In genomic region chr1:207102146-207102545, GRCh38 we compare ENCODE assay signal across 24 cellular contexts. TPM values are rescaled to one million over a fixed set of nuclear protein-coding genes. Genes with fewer than 3 reads are reported as not detected.
DNase-seq lines count a peak whose midpoint lies in the region; ATAC-seq, FAIRE-seq and TF ChIP-seq lines count a peak whose summit lies in the region.
"Had no signal": no experiment of that assay in that cellular context is flagged by ENCODE, and none has a peak within 500 bp of the region (broad histone marks: within the 10 kb centered on the region; RNA-seq: fewer than 3 reads in every experiment).

No MANE protein-coding gene starts in this region.

- H4K20me1 ChIP-seq in K562 (replicated peaks; ENCODE audit: control insufficient read depth, insufficient read depth, low read length): no peaks in the 10 kb centered on the region

- no peak for ATAC-seq in K562
- ATAC-seq in left lobe of liver: peak; percentile 14
- ATAC-seq in left lung: no peak
- ATAC-seq: A549; CD8-positive, alpha-beta T cell; GM12878; HCT116 had no signal

- H3K9ac ChIP-seq in K562 (ENCODE audit: insufficient read depth in 1 of 2, low read depth in 2 of 2, low read length in 2 of 2): no peak overlapping the region
- H3K9ac ChIP-seq: GM23248 had no signal

- peak overlapping the region; percentile 34 for H3K27ac Mint-ChIP-seq in Caco-2 (ENCODE audit: unreplicated experiment)
- H3K27ac Mint-ChIP-seq: CD8-positive, alpha-beta T cell; H9 had no signal

- peaks cover 34% of the 10 kb centered on the region for H3K36me3 Mint-ChIP-seq in Caco-2 (ENCODE audit: insufficient read depth, unreplicated experiment)
- H3K36me3 Mint-ChIP-seq: CD4-positive, CD25-positive, alpha-beta regulatory T cell; CD8-positive, alpha-beta T cell had no signal

- peaks cover 25% of the 10 kb centered on the region for H3K4me1 Mint-ChIP-seq in Caco-2 (ENCODE audit: low read depth, unreplicated experiment)
- H3K4me1 Mint-ChIP-seq: CD4-positive, CD25-positive, alpha-beta regulatory T cell had no signal

- CTCF ChIA-PET in Caco-2 (lab: Charles Lee) (no interaction called here), K562 (lab: Yijun Ruan, JAX; ENCODE audit: low intra/inter-chr PET ratio) (no interaction called here), HEK293T (lab: Yijun Ruan, JAX) (no interaction called here)

- no peak for FAIRE-seq in K562 (lab: Jason Lieb, UNC)
- FAIRE-seq: A549, D721Med, GM12878, GM19239 had no signal

- H3K27me3 Mint-ChIP-seq in Caco-2 (ENCODE audit: insufficient read depth, unreplicated experiment): no peaks in the 10 kb centered on the region

- TF ChIP-seq CTCF in Caco-2 (IDR thresholded peaks at IDR 0.05; ENCODE audit: insufficient read depth in 1 of 2, low read depth in 1 of 2, low read length in 1 of 2, severe bottlenecking in 1 of 2, unreplicated experiment in 1 of 2) (no peak), K562 (IDR thresholded peaks at IDR 0.05 in 2 of 3, conservative IDR thresholded peaks at IDR 0.05 in 1 of 3; ENCODE audit: insufficient read depth in 2 of 3, low read depth in 1 of 3, low read length in 3 of 3) (no peak), left lung (IDR thresholded peaks at IDR 0.05) (no peak)

- no peak for TF ChIP-seq RAD21 in K562 (CRISPR knock-in tag; conservative IDR thresholded peaks at IDR 0.05 in 1 of 2, IDR thresholded peaks at IDR 0.05 in 1 of 2)

- BruUV-seq in Caco-2 (replicated peaks; lab: Mats Ljungman, UMichigan) (no TSS peak), K562 (replicated peaks; lab: Mats Ljungman, UMichigan) (no TSS peak)

- peaks cover 30% of the 10 kb centered on the region for H3K9me3 Mint-ChIP-seq in Caco-2 (ENCODE audit: unreplicated experiment)
- H3K9me3 Mint-ChIP-seq: CD8-positive, alpha-beta T cell had no signal

- no peak overlapping the region; the same call in 1 of the 2 replicates for H3K4me2 ChIP-seq in K562 (ENCODE audit: insufficient read depth, low read length)
- H3K4me2 ChIP-seq: A549 had no signal

- intact Hi-C loops in Caco-2 (cut with micrococcal nuclease; ENCODE audit: unreplicated experiment) (loop anchor here (2.0 kb wide), 1 partner anchor 13 kb away; the partner anchor contains the start of gene C4BPB), K562 (cut with micrococcal nuclease) (no loop called here), left lung (cut with DNase I) (no loop called here)

- no peak for TF ChIP-seq EP300 in K562 (IDR thresholded peaks at IDR 0.05; ENCODE audit: low read length)

- no peak overlapping the region for H3K27ac ChIP-seq in K562 (ENCODE audit: extremely low read depth, low read depth, low read length)
- H3K27ac ChIP-seq in left lung: no peak overlapping the region
- H3K27ac ChIP-seq: A549, C4-2B, GM23248 had no signal

- no peak for TF ChIP-seq POLR2A in K562 (conservative IDR thresholded peaks at IDR 0.05)

- H3K4me3 Mint-ChIP-seq in Caco-2 (ENCODE audit: unreplicated experiment): no peak overlapping the region
- H3K4me3 Mint-ChIP-seq: CD4-positive, CD25-positive, alpha-beta regulatory T cell; CD8-positive, alpha-beta T cell; H9 had no signal

- H2AFZ ChIP-seq in K562 (ENCODE audit: low read depth, low read length): peak overlapping the region; percentile 53
- H2AFZ ChIP-seq: GM23248 had no signal

- DNase-seq in Caco-2 (no peak), K562 (ENCODE audit: extremely low read depth in 1 of 4, low spot score in 3 of 4) (no peak), left lobe of liver (ENCODE audit: low spot score) (no peak), left lung (no peak), AG08396 (ENCODE audit: low spot score) (no peak), HEK293T (ENCODE audit: extremely low spot score) (no peak)
- DNase-seq: 8988T; ACHN; CD4-positive, CD25-positive, alpha-beta regulatory T cell; CD8-positive, alpha-beta T cell; DMS 273 treated with DMSO at 0.1 percent for 48 hours; DMS79; EL; GDM1; GM23248; H9 had no signal

- POLR2A ChIA-PET in Caco-2 (lab: Charles Lee): no interaction called here
- POLR2A ChIA-PET in K562 (lab: Yijun Ruan, JAX): no interaction called here
- POLR2A ChIA-PET in HEK293T (lab: Yijun Ruan, JAX): no interaction called here

- no peaks in the 10 kb centered on the region for H3K27me3 ChIP-seq in Caco-2 (replicated peaks; ENCODE audit: control insufficient read depth, insufficient read depth, low read length)
- no peaks in the 10 kb centered on the region for H3K27me3 ChIP-seq in K562 (ENCODE audit: control insufficient read depth in 2 of 2, insufficient read depth in 2 of 2, low read length in 2 of 2)
- no peaks in the 10 kb centered on the region for H3K27me3 ChIP-seq in left lung

- no peak overlapping the region for H3K4me3 ChIP-seq in Caco-2 (ENCODE audit: low read depth, low read length)
- no peak overlapping the region for H3K4me3 ChIP-seq in K562
- no peak overlapping the region for H3K4me3 ChIP-seq in left lung
- H3K4me3 ChIP-seq: A549, GM12878, GM23248 had no signal

- H3K9me3 ChIP-seq in Caco-2: peaks cover 22% of the 10 kb centered on the region
- no peaks in the 10 kb centered on the region for H3K9me3 ChIP-seq in K562 (replicated peaks; ENCODE audit: control insufficient read depth, insufficient read depth, low read depth, low read length)
- no peaks in the 10 kb centered on the region for H3K9me3 ChIP-seq in left lung

- H3K9me1 ChIP-seq in K562 (ENCODE audit: control insufficient read depth, insufficient read depth, low read length): no peaks in the 10 kb centered on the region

- in situ Hi-C loops in K562 (cut with MboI): no loop called here

- H3K4me1 ChIP-seq in Caco-2 (peaks cover 27% of the 10 kb centered on the region), K562 (replicated peaks in 1 of 2; ENCODE audit: control insufficient read depth in 2 of 2, insufficient read depth in 2 of 2, low read length in 2 of 2) (no peaks in the 10 kb centered on the region; a peak in 1 of 5 replicates), left lung (peaks cover 0 to 11% of the 10 kb centered on the region in 2 donors)

- 19% methylated on average over 5 of the region's 5 CpGs for WGBS in K562 (ENCODE audit: insufficient coverage, low coverage, missing lambda C conversion rate)

- H3K36me3 ChIP-seq in Caco-2 (ENCODE audit: control insufficient read depth, insufficient read depth, low read length) (no peaks in the 10 kb centered on the region; the same call in none of the 2 replicates), K562 (ENCODE audit: control insufficient read depth, insufficient read depth, low read length) (no peaks in the 10 kb centered on the region), left lung (no peaks in the 10 kb centered on the region)

- H3K79me2 ChIP-seq in K562 (ENCODE audit: control insufficient read depth, insufficient read depth, low read length): no peaks in the 10 kb centered on the region

RNA-seq across cellular contexts. Expression of gene C4BPA, which starts 1.9 kb away (rescaled TPM):
- total RNA-seq in Caco-2 (2022) (10.6 and 12.7 TPM in 2 replicates), K562 (2014; rRNA removed) (not detected in 2 replicates), K562 (2014; rRNA removed; fragmentation: Illumina TruSeq; extraction: Trizol) (0.10 and 0.15 TPM in 2 replicates), K562 (2015; rRNA removed; fragmentation: Illumina TruSeq; extraction: Trizol) (0.22 and 0.23 TPM in 2 replicates), K562 (2021) (0.18 and 0.47 TPM in 2 replicates), left lobe of liver (792 TPM), left lung (10 to 100 TPM; 22.2 to 32.1 TPM)
- not detected in 2 replicates for total RNA-seq in K562 (2011; cell fraction: chromatin; rRNA removed; ENCODE audit: low replicate concordance)
- not detected in 2 replicates for total RNA-seq in K562 (2011; cell fraction: nucleolus; rRNA removed)
- not detected in 2 replicates for total RNA-seq in K562 (2011; cell fraction: nucleoplasm; rRNA removed)
- polyA plus RNA-seq in K562 (2011; rRNA removed) (0.04 TPM in 1 of 2 replicates, not detected in the other), K562 (2014; fragmentation: Illumina TruSeq; extraction: Trizol) (0.06 and 0.07 TPM in 2 replicates), K562 (2014; fragmentation: Nextera tagmentation; extraction: Ambion mirVana) (under 1 TPM in 1 of 2 experiments, not detected in 1; 0.06 TPM), K562 (2014; rRNA removed) (not detected in 2 replicates)
- polyA plus RNA-seq in K562 (2011; cell fraction: cytosol; rRNA removed): not detected in 2 replicates
- polyA plus RNA-seq in K562 (2011; cell fraction: nucleus; rRNA removed): not detected in 2 replicates
- 0.18 and 0.82 TPM in 2 replicates for polyA plus RNA-seq in K562 (2012)
- not detected in 2 replicates for polyA minus RNA-seq in K562 (2011; rRNA and poly(A)+ RNA removed)
- polyA minus RNA-seq in K562 (2011; cell fraction: cytosol; rRNA and poly(A)+ RNA removed): not detected in 2 replicates
- not detected in 2 replicates for polyA minus RNA-seq in K562 (2011; cell fraction: nucleus; rRNA and poly(A)+ RNA removed)
- total RNA-seq: CD4-positive, CD25-positive, alpha-beta regulatory T cell; CD8-positive, alpha-beta T cell; GM23248; H9 had no signal
- polyA plus RNA-seq: BJ; CD4-positive, CD25-positive, alpha-beta regulatory T cell; GM12878; GM23248 had no signal

RNA-seq across cellular contexts. Expression of gene C4BPB, which starts 13.5 kb away (rescaled TPM):
- total RNA-seq in Caco-2 (2022) (93.0 and 99.8 TPM in 2 replicates), K562 (2014; rRNA removed) (not detected in 2 replicates), K562 (2014; rRNA removed; fragmentation: Illumina TruSeq; extraction: Trizol) (not detected in 2 replicates), K562 (2015; rRNA removed; fragmentation: Illumina TruSeq; extraction: Trizol) (not detected in 2 replicates), K562 (2021) (not detected in 2 replicates), left lobe of liver (223 TPM), left lung (1 to 10 TPM; 4.3 to 6.4 TPM)
- not detected in 2 replicates for total RNA-seq in K562 (2011; cell fraction: chromatin; rRNA removed; ENCODE audit: low replicate concordance)
- total RNA-seq in K562 (2011; cell fraction: nucleolus; rRNA removed): not detected in 2 replicates
- total RNA-seq in K562 (2011; cell fraction: nucleoplasm; rRNA removed): not detected in 2 replicates
- polyA plus RNA-seq in K562 (2011; rRNA removed) (not detected in 2 replicates), K562 (2014; fragmentation: Illumina TruSeq; extraction: Trizol) (not detected in 2 replicates), K562 (2014; fragmentation: Nextera tagmentation; extraction: Ambion mirVana) (not detected), K562 (2014; rRNA removed) (not detected in 2 replicates)
- 0.03 TPM in 1 of 2 replicates, not detected in the other for polyA plus RNA-seq in K562 (2011; cell fraction: cytosol; rRNA removed)
- not detected in 2 replicates for polyA plus RNA-seq in K562 (2011; cell fraction: nucleus; rRNA removed)
- polyA plus RNA-seq in K562 (2012): not detected in 2 replicates
- 0.12 TPM in 1 of 2 replicates, not detected in the other for polyA minus RNA-seq in K562 (2011; rRNA and poly(A)+ RNA removed)
- 2.3 and 3.0 TPM in 2 replicates for polyA minus RNA-seq in K562 (2011; cell fraction: cytosol; rRNA and poly(A)+ RNA removed)
- polyA minus RNA-seq in K562 (2011; cell fraction: nucleus; rRNA and poly(A)+ RNA removed): 0.22 and 0.54 TPM in 2 replicates
- total RNA-seq: GM23248, H4, H9 had no signal
- polyA plus RNA-seq: BJ; CD4-positive, CD25-positive, alpha-beta regulatory T cell; GM23248 had no signal

RNA-seq across cellular contexts. Expression of gene PFKFB2, which starts 49.1 kb away (rescaled TPM):
- 36.4 and 38.9 TPM in 2 replicates for total RNA-seq in Caco-2 (2022)
- 29.4 and 45.8 TPM in 2 replicates for total RNA-seq in K562 (2011; cell fraction: chromatin; rRNA removed; ENCODE audit: low replicate concordance)
- total RNA-seq in K562 (2011; cell fraction: nucleolus; rRNA removed): 18.0 and 21.1 TPM in 2 replicates
- total RNA-seq in K562 (2011; cell fraction: nucleoplasm; rRNA removed): 29.2 and 44.5 TPM in 2 replicates
- total RNA-seq in K562 (2014; rRNA removed): 10.5 and 12.3 TPM in 2 replicates
- total RNA-seq in K562 (2014; rRNA removed; fragmentation: Illumina TruSeq; extraction: Trizol): 21.9 and 26.2 TPM in 2 replicates
- total RNA-seq in K562 (2015; rRNA removed; fragmentation: Illumina TruSeq; extraction: Trizol): 17.3 and 17.8 TPM in 2 replicates
- 20.4 and 22.9 TPM in 2 replicates for total RNA-seq in K562 (2021)
- polyA plus RNA-seq in K562 (2011; rRNA removed): 24.1 and 26.0 TPM in 2 replicates
- 7.4 and 16.5 TPM in 2 replicates for polyA plus RNA-seq in K562 (2011; cell fraction: cytosol; rRNA removed)
- polyA plus RNA-seq in K562 (2011; cell fraction: nucleus; rRNA removed): 45.3 and 52.2 TPM in 2 replicates
- polyA plus RNA-seq in K562 (2012): 11.2 and 14.1 TPM in 2 replicates
- 13.5 and 16.4 TPM in 2 replicates for polyA plus RNA-seq in K562 (2014; fragmentation: Illumina TruSeq; extraction: Trizol)
- 1 to 10 TPM; 6.9 to 7.6 TPM for polyA plus RNA-seq in K562 (2014; fragmentation: Nextera tagmentation; extraction: Ambion mirVana)
- 11.7 and 11.9 TPM in 2 replicates for polyA plus RNA-seq in K562 (2014; rRNA removed)
- 44.6 and 45.6 TPM in 2 replicates for polyA minus RNA-seq in K562 (2011; rRNA and poly(A)+ RNA removed)
- 11.7 and 14.3 TPM in 2 replicates for polyA minus RNA-seq in K562 (2011; cell fraction: cytosol; rRNA and poly(A)+ RNA removed)
- polyA minus RNA-seq in K562 (2011; cell fraction: nucleus; rRNA and poly(A)+ RNA removed): 18.3 and 29.3 TPM in 2 replicates
- 4.1 TPM for total RNA-seq in left lobe of liver
- total RNA-seq in left lung: 10 to 100 TPM; 52.6 to 63.8 TPM

RNA-seq across cellular contexts. Expression of gene YOD1, which starts 51.1 kb away (rescaled TPM):
- total RNA-seq in Caco-2 (2022) (11.8 and 11.9 TPM in 2 replicates), K562 (2014; rRNA removed) (47.5 and 49.8 TPM in 2 replicates), K562 (2014; rRNA removed; fragmentation: Illumina TruSeq; extraction: Trizol) (78.1 and 91.0 TPM in 2 replicates), K562 (2015; rRNA removed; fragmentation: Illumina TruSeq; extraction: Trizol) (51.8 and 56.0 TPM in 2 replicates), K562 (2021) (61.6 and 61.7 TPM in 2 replicates), left lobe of liver (3.0 TPM), left lung (1 to 10 TPM; 7.3 to 9.9 TPM)
- total RNA-seq in K562 (2011; cell fraction: chromatin; rRNA removed; ENCODE audit: low replicate concordance): 25.7 and 74.5 TPM in 2 replicates
- 20.0 and 23.4 TPM in 2 replicates for total RNA-seq in K562 (2011; cell fraction: nucleolus; rRNA removed)
- total RNA-seq in K562 (2011; cell fraction: nucleoplasm; rRNA removed): 50.4 and 82.5 TPM in 2 replicates
- polyA plus RNA-seq in K562 (2011; rRNA removed) (38.8 and 46.9 TPM in 2 replicates), K562 (2014; fragmentation: Illumina TruSeq; extraction: Trizol) (43.9 and 46.5 TPM in 2 replicates), K562 (2014; fragmentation: Nextera tagmentation; extraction: Ambion mirVana) (10 to 100 TPM; 18.2 to 24.0 TPM), K562 (2014; rRNA removed) (27.9 and 28.7 TPM in 2 replicates)
- 9.4 and 20.3 TPM in 2 replicates for polyA plus RNA-seq in K562 (2011; cell fraction: cytosol; rRNA removed)
- polyA plus RNA-seq in K562 (2011; cell fraction: nucleus; rRNA removed): 23.5 and 35.3 TPM in 2 replicates
- polyA plus RNA-seq in K562 (2012): 19.8 and 21.4 TPM in 2 replicates
- 61.7 and 76.1 TPM in 2 replicates for polyA minus RNA-seq in K562 (2011; rRNA and poly(A)+ RNA removed)
- 33.8 and 43.8 TPM in 2 replicates for polyA minus RNA-seq in K562 (2011; cell fraction: cytosol; rRNA and poly(A)+ RNA removed)
- polyA minus RNA-seq in K562 (2011; cell fraction: nucleus; rRNA and poly(A)+ RNA removed): 50.4 and 102 TPM in 2 replicates

Comparison
In these comparisons a context has a peak if more than half of its experiments do, and no peak if none do; other contexts are left out.
1. RNA of gene C4BPA, which starts 1.9 kb away (total RNA-seq): 792 TPM in left lobe of liver (single experiment); 22.2 to 32.1 TPM in left lung, 10.6 to 12.7 TPM in Caco-2 and 0.10 to 0.47 TPM in K562; every median in the first group is over 10 times any median in the second.
2. RNA of gene C4BPB, which starts 13.5 kb away (total RNA-seq): 223 TPM in left lobe of liver (single experiment) and 93.0 to 99.8 TPM in Caco-2; 4.3 to 6.4 TPM in left lung and not detected in K562; every median in the first group is over 10 times any median in the second.